ENCODE assay signal across 9 cellular contexts in the genomic region with DNA sequence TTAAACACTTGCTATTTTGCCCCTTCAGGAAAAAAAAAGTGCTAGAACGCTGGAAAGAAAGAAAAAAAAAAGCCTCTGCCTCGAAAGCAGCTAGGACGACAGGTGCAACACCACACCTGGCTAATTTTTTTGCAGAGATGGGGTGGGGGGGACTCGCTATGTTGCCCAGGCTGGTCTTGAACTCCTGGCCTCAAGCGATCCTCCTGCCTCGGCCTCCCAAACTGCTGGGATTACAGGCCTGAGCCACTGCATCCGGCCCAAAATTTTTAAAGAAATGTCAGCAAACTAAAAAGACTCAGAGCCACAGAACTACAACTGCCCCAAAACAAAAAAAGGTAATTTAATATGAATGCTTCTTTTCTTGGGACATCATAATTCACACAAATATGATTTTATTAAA. TPM values are rescaled to one million over a fixed set of nuclear protein-coding genes. Genes with fewer than 3 reads are reported as not detected.
A peak's percentile ranks its signal among the peaks of the same experiment; 100 is the strongest.
DNase-seq lines count a peak whose midpoint lies in the region; ATAC-seq and TF ChIP-seq lines count a peak whose summit lies in the region.
"Had no signal": no experiment of that assay in that cellular context is flagged by ENCODE, and none has a peak within 500 bp of the region (broad histone marks: within the 10 kb centered on the region; RNA-seq: fewer than 3 reads in every experiment).

No MANE protein-coding gene starts in this region.

- in situ Hi-C loops in astrocyte of the spinal cord (cut with HindIII; ENCODE audit: low sequenced_read_pairs) = no loop called here

- H3K27ac Mint-ChIP-seq in mesothelial cell of epicardium = peak overlapping the region; percentile 98

- H3K4me3 Mint-ChIP-seq in mesothelial cell of epicardium = peak overlapping the region; percentile 98

- no peak for TF ChIP-seq CTCF in AG04450 (IDR thresholded peaks at IDR 0.05; ENCODE audit: low read depth, low read length)
- no peak for TF ChIP-seq CTCF in astrocyte of the spinal cord (IDR thresholded peaks at IDR 0.05; ENCODE audit: low read depth, low read length)
- no peak for TF ChIP-seq CTCF in mesothelial cell of epicardium (IDR thresholded peaks at IDR 0.05; ENCODE audit: unreplicated experiment)

- peaks cover 48% of the 10 kb centered on the region for H3K4me1 Mint-ChIP-seq in mesothelial cell of epicardium

- POLR2A ChIA-PET in AG04450 (lab: Yijun Ruan, JAX) = no interaction called here

- H3K36me3 Mint-ChIP-seq in mesothelial cell of epicardium = no peaks in the 10 kb centered on the region

- CTCF ChIA-PET in AG04450 (lab: Charles Lee) = interaction anchor here (1.1 kb wide), 1 partner anchor 179 kb away, joined by 4 read pairs; no protein-coding TSS in a partner anchor

- DNase-seq in AG04450 (ENCODE audit: low read depth, low spot score) = no peak
- no peak for DNase-seq in astrocyte of the spinal cord (ENCODE audit: low read depth, low spot score)
- no peak for DNase-seq in mesothelial cell of epicardium (ENCODE audit: low spot score in 2 of 2, unreplicated experiment in 2 of 2)
- DNase-seq in anterior cingulate cortex (lab: John Stamatoyannopoulos, UW) = no peak
- DNase-seq in SW480 (ENCODE audit: low spot score) = no peak
- DNase-seq: GF-D8 had no signal

- no peak overlapping the region for H3K27ac ChIP-seq in AG04450 (ENCODE audit: low read depth, low read length)
- no peak overlapping the region for H3K27ac ChIP-seq in HUES64 (ENCODE audit: low read depth, low read length)

- no peaks in the 10 kb centered on the region for H3K9me3 ChIP-seq in AG04450 (ENCODE audit: control insufficient read depth, insufficient read depth, low read length)
- no peaks in the 10 kb centered on the region for H3K9me3 ChIP-seq in HUES64 (ENCODE audit: insufficient read depth, low read depth, low read length)

- no peak for ATAC-seq in GM18505 (IDR thresholded peaks at IDR 0.05; ENCODE audit: unreplicated experiment)
- no peak for ATAC-seq in GM21619 (IDR thresholded peaks at IDR 0.05; ENCODE audit: unreplicated experiment)

- H3K27me3 ChIP-seq in AG04450 (ENCODE audit: control insufficient read depth, insufficient read depth, low read length) (no peaks in the 10 kb centered on the region), HUES64 (ENCODE audit: insufficient read depth, low read length) (no peaks in the 10 kb centered on the region)

- no peaks in the 10 kb centered on the region for H3K27me3 Mint-ChIP-seq in mesothelial cell of epicardium (ENCODE audit: low read depth)

- H3K4me3 ChIP-seq in AG04450 (ENCODE audit: low read depth, low read length) (peak overlapping the region; percentile 84), HUES64 (ENCODE audit: low read length) (peak overlapping the region; percentile 96), astrocyte of the spinal cord (ENCODE audit: low read depth, low read length) (peak overlapping the region; percentile 77)

- WGBS in HUES64 = 80% methylated on average over 7 of the region's 7 CpGs

- H3K4me1 ChIP-seq in HUES64 (ENCODE audit: insufficient read depth, low read length) = peaks cover 35% of the 10 kb centered on the region

- H3K36me3 ChIP-seq in HUES64 (ENCODE audit: insufficient read depth, low read length) = no peaks in the 10 kb centered on the region

- TF ChIP-seq POLR2A in GM18505 (IDR thresholded peaks at IDR 0.05; ENCODE audit: borderline replicate concordance, extremely low read depth, insufficient read depth, insufficient read length) = no peak

- H3K9me3 Mint-ChIP-seq in mesothelial cell of epicardium = no peaks in the 10 kb centered on the region

- H3K9ac ChIP-seq in HUES64 (ENCODE audit: low read depth, low read length) = 0 out of 2 replicates have a peak overlapping the region, but pooled peaks have one; percentile 94

RNA-seq across cellular contexts. Expression of gene DOCK7, which starts 1.4 kb away (rescaled TPM):
- 79.6 and 111 TPM in 2 replicates for polyA plus RNA-seq in AG04450 (2011; rRNA removed)
- polyA minus RNA-seq in AG04450 (2011; rRNA and poly(A)+ RNA removed) = 119 and 179 TPM in 2 replicates
- polyA plus RNA-seq in HUES64 (2013, experiment 1 of 2) = 28.9 TPM
- 26.1 TPM for polyA plus RNA-seq in HUES64 (2013, experiment 2 of 2)
- total RNA-seq in mesothelial cell of epicardium = 59.5 to 63.7 TPM (median 63.6 TPM) in 3 replicates
